9 cellular contexts compared by ENCODE assay signal in the genomic region with DNA sequence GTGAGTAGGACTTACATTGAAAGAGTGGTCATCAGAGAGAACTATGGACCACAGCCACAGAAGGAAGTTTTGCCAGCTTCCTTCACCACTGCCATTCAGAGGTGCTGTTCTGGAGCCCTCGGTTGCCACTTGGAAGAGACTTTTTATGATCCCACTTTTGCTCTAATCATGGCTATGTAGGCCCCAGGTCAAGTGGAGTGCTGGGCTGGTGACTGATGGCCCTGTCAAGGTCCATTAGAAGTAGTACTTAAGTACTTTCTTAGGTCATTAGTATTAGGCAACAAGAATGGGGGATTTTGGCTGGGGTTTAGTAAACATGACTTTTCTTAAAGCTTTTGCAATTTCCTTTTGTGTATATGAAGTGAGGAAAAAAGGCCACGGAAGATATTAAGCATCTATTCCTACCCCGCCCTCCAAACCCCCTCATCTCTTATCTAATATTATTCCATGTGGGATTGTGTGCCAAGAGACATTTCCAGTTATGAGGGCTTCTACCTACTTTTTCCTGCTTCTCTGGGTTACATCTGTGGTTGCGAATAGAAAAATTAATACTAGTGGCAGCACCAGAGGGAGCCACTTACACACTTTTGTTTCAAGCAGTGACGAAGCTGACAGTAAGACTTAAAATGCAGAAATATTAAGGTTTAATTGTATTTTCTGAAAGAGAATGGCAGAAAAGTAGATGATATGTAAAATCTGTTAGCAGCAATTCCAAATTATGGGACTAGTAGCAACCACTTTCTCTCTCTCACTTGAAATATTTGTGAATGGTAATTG. TPM values are rescaled to one million over a fixed set of nuclear protein-coding genes. Genes with fewer than 3 reads are reported as not detected.
A peak's percentile ranks its signal among the peaks of the same experiment; 100 is the strongest.
DNase-seq lines count a peak whose midpoint lies in the region; ATAC-seq, FAIRE-seq and TF ChIP-seq lines count a peak whose summit lies in the region.
"Had no signal": no experiment of that assay in that cellular context is flagged by ENCODE, and none has a peak within 500 bp of the region (broad histone marks: within the 10 kb centered on the region; RNA-seq: fewer than 3 reads in every experiment).

No MANE protein-coding gene starts in this region.

- peak overlapping the region; percentile 37 to 84 (median 68) for H3K27ac Mint-ChIP-seq in brain
- no peak overlapping the region for H3K27ac Mint-ChIP-seq in activated CD8-positive, alpha-beta T cell treated with anti-CD3 and anti-CD28 coated beads for 36 hours

- H3K27me3 ChIP-seq in GM06990 (replicated peaks; ENCODE audit: control insufficient read depth, insufficient read depth, low read length) (no peaks in the 10 kb centered on the region), HepG2 (ENCODE audit: control insufficient read depth in 1 of 2, insufficient read depth in 2 of 2, low read length in 2 of 2) (no peaks in the 10 kb centered on the region)

- TF ChIP-seq EP300 in HepG2 (IDR thresholded peaks at IDR 0.05; ENCODE audit: low read depth in 2 of 2, low read length in 2 of 2) (no peak), HepG2 (CRISPR knock-in tag; IDR thresholded peaks at IDR 0.05; ENCODE audit: borderline replicate concordance) (no peak)

- TF ChIP-seq POLR2A in HepG2 (IDR thresholded peaks at IDR 0.05; ENCODE audit: insufficient read depth in 1 of 2, low read depth in 2 of 2, low read length in 2 of 2) (no peak), GM12892 (IDR thresholded peaks at IDR 0.05; ENCODE audit: low read depth, low read length) (no peak)

- BruUV-seq in HepG2 (replicated peaks; lab: Mats Ljungman, UMichigan), result no TSS peak

- DNase-seq in GM06990 (ENCODE audit: extremely low read depth, insufficient read length) (no peak), NCI-H1105 treated with DMSO at 0.1 percent for 48 hours (lab: John Stamatoyannopoulos, UW) (peak; percentile 88), HepG2 (ENCODE audit: low spot score) (peak; percentile 9), GM12892 (ENCODE audit: insufficient read length) (no peak)
- DNase-seq in activated CD4-positive, alpha-beta T cell treated with anti-CD3 and anti-CD28 coated beads for 48 hours, result no peak
- DNase-seq in activated CD8-positive, alpha-beta T cell treated with anti-CD3 and anti-CD28 coated beads for 36 hours, result no peak

- H3K4me1 Mint-ChIP-seq in brain, result peaks cover 34% of the 10 kb centered on the region
- H3K4me1 Mint-ChIP-seq in activated CD8-positive, alpha-beta T cell treated with anti-CD3 and anti-CD28 coated beads for 36 hours (ENCODE audit: low read depth), result no peaks in the 10 kb centered on the region

- intact Hi-C loops in HepG2 (cut with micrococcal nuclease; ENCODE audit: unreplicated experiment), result loop anchor here (1.0 kb wide), 1 partner anchor 142 kb away; no protein-coding TSS in a partner anchor
- intact Hi-C loops in activated CD8-positive, alpha-beta T cell treated with anti-CD3 and anti-CD28 coated beads for 36 hours (cut with micrococcal nuclease), result no loop called here

- no peaks in the 10 kb centered on the region for H3K4me1 ChIP-seq in HepG2 (ENCODE audit: insufficient read depth, low read length)
- H3K4me1 ChIP-seq: parathyroid adenoma had no signal

- peak; percentile 36 for TF ChIP-seq CTCF in GM06990 (IDR thresholded peaks at IDR 0.05; ENCODE audit: insufficient read depth, low read length, poor library complexity, severe bottlenecking)
- TF ChIP-seq CTCF in brain (conservative IDR thresholded peaks at IDR 0.05), result peak; percentile 70 to 71
- TF ChIP-seq CTCF in HepG2 (CRISPR knock-in tag; IDR thresholded peaks at IDR 0.05), result peak; percentile 29; the same call in 1 of the 2 replicates
- no peak for TF ChIP-seq CTCF in activated CD8-positive, alpha-beta T cell treated with anti-CD3 and anti-CD28 coated beads for 36 hours (IDR thresholded peaks at IDR 0.05)

- H3K27ac ChIP-seq in HepG2 (ENCODE audit: extremely low read length, insufficient read depth, low read length), result no peak overlapping the region
- H3K27ac ChIP-seq: parathyroid adenoma had no signal

- no peaks in the 10 kb centered on the region for H3K36me3 Mint-ChIP-seq in brain
- H3K36me3 Mint-ChIP-seq in activated CD8-positive, alpha-beta T cell treated with anti-CD3 and anti-CD28 coated beads for 36 hours (ENCODE audit: low read depth), result no peaks in the 10 kb centered on the region

- TF ChIP-seq RAD21 in HepG2 (CRISPR knock-in tag; IDR thresholded peaks at IDR 0.05), result no peak; the same call in 1 of the 2 replicates

- H3K4me3 ChIP-seq in GM06990 (replicated peaks; ENCODE audit: low read depth, low read length) (no peak overlapping the region), HepG2 (replicated peaks in 1 of 3; ENCODE audit: insufficient read depth in 1 of 3, low read depth in 2 of 3, low read length in 3 of 3) (no peak overlapping the region)

- peak overlapping the region in 4 of 5 experiments; percentile 21 to 52 (median 32) for H3K4me3 Mint-ChIP-seq in brain
- H3K4me3 Mint-ChIP-seq in activated CD8-positive, alpha-beta T cell treated with anti-CD3 and anti-CD28 coated beads for 36 hours, result no peak overlapping the region

- CTCF ChIA-PET in HepG2 (lab: Yijun Ruan, JAX; ENCODE audit: low intra/inter-chr PET ratio, low total read pairs), result no interaction called here
- CTCF ChIA-PET in activated CD8-positive, alpha-beta T cell treated with anti-CD3 and anti-CD28 coated beads for 36 hours (lab: Charles Lee), result interaction anchor here (1.3 kb wide), 1 partner anchor 141 kb away, joined by 3 read pairs; no protein-coding TSS in a partner anchor

- 2% methylated on average over 5 of the region's 5 CpGs for WGBS in HepG2 (ENCODE audit: low lambda C conversion rate)

- H3K36me3 ChIP-seq in GM06990 (ENCODE audit: control insufficient read depth, insufficient read depth, low read length), result no peaks in the 10 kb centered on the region
- H3K36me3 ChIP-seq in HepG2 (replicated peaks in 1 of 2; ENCODE audit: control insufficient read depth in 1 of 2, insufficient read depth in 2 of 2, low read length in 2 of 2), result no peaks in the 10 kb centered on the region

- H3K9ac ChIP-seq in HepG2 (ENCODE audit: insufficient read depth, low read depth, low read length), result no peak overlapping the region
- H3K9ac ChIP-seq: parathyroid adenoma had no signal

- H2AFZ ChIP-seq in HepG2 (ENCODE audit: low read length), result no peak overlapping the region
- H2AFZ ChIP-seq: parathyroid adenoma had no signal

- H3K9me3 ChIP-seq in HepG2 (ENCODE audit: low read length), result no peaks in the 10 kb centered on the region

- H3K9me3 Mint-ChIP-seq in brain, result no peaks in the 10 kb centered on the region
- H3K9me3 Mint-ChIP-seq in activated CD8-positive, alpha-beta T cell treated with anti-CD3 and anti-CD28 coated beads for 36 hours, result no peaks in the 10 kb centered on the region

- peak; percentile 59 for ATAC-seq in HepG2
- ATAC-seq in HG03460 (IDR thresholded peaks at IDR 0.05; ENCODE audit: unreplicated experiment), result no peak
- no peak for ATAC-seq in activated CD8-positive, alpha-beta T cell treated with anti-CD3 and anti-CD28 coated beads for 36 hours

- in situ Hi-C loops in HepG2 (cut with HindIII; ENCODE audit: extremely low pct_ligation_motif_present, low pct_unique_long_range_greater_than_20kb), result no loop called here

- no peaks in the 10 kb centered on the region for H3K27me3 Mint-ChIP-seq in brain
- no peaks in the 10 kb centered on the region for H3K27me3 Mint-ChIP-seq in activated CD8-positive, alpha-beta T cell treated with anti-CD3 and anti-CD28 coated beads for 36 hours

- H4K20me1 ChIP-seq in HepG2 (ENCODE audit: insufficient read depth, low read length), result no peaks in the 10 kb centered on the region

- no peak overlapping the region for H3K4me2 ChIP-seq in HepG2 (ENCODE audit: low read depth, low read length)

- no peaks in the 10 kb centered on the region for H3K79me2 ChIP-seq in HepG2 (ENCODE audit: insufficient read depth, low read length)
- H3K79me2 ChIP-seq: parathyroid adenoma had no signal

- FAIRE-seq in HepG2 (lab: Jason Lieb, UNC), result no peak
- FAIRE-seq in GM12892 (lab: Jason Lieb, UNC), result no peak

- POLR2A ChIA-PET in HepG2 (lab: Yijun Ruan, JAX), result no interaction called here
- POLR2A ChIA-PET in activated CD8-positive, alpha-beta T cell treated with anti-CD3 and anti-CD28 coated beads for 36 hours (lab: Charles Lee), result no interaction called here

RNA-seq across cellular contexts. Expression of a gene that starts 13.9 kb away (rescaled TPM):
- 6.3 TPM for polyA plus RNA-seq in brain (ENCODE audit: insufficient read depth, low read depth, low replicate concordance)
- not detected in 2 replicates for total RNA-seq in HepG2 (2016; rRNA removed; fragmentation: Illumina TruSeq; extraction: Trizol)
- not detected in 2 replicates for total RNA-seq in HepG2 (2016; cell fraction: cytosol; rRNA removed; fragmentation: Illumina TruSeq; extraction: Trizol; ENCODE audit: low read depth)
- not detected in 2 replicates for total RNA-seq in HepG2 (2016; cell fraction: insoluble cytoplasmic fraction; rRNA removed; fragmentation: Illumina TruSeq; extraction: Trizol)
- not detected in 2 replicates for total RNA-seq in HepG2 (2016; cell fraction: membrane; rRNA removed; fragmentation: Illumina TruSeq; extraction: Trizol)
- total RNA-seq in HepG2 (2016; cell fraction: nucleus; rRNA removed; fragmentation: Illumina TruSeq; extraction: Trizol), result not detected in 2 replicates
- not detected in 2 replicates for polyA plus RNA-seq in HepG2 (2011; rRNA removed)
- polyA plus RNA-seq in HepG2 (2011; cell fraction: cytosol; rRNA removed), result not detected in 2 replicates
- not detected in 2 replicates for polyA plus RNA-seq in HepG2 (2011; cell fraction: nucleus; rRNA removed)
- not detected in 2 replicates for polyA plus RNA-seq in HepG2 (2012)
- polyA plus RNA-seq in HepG2 (2016; cell fraction: cytosol; fragmentation: Illumina TruSeq; extraction: Trizol; ENCODE audit: low read depth), result not detected in 2 replicates
- polyA plus RNA-seq in HepG2 (2016; cell fraction: insoluble cytoplasmic fraction; fragmentation: Illumina TruSeq; extraction: Trizol; ENCODE audit: low read depth), result not detected in 2 replicates
- not detected in 2 replicates for polyA plus RNA-seq in HepG2 (2016; cell fraction: membrane; fragmentation: Illumina TruSeq; extraction: Trizol; ENCODE audit: low read depth)
- polyA plus RNA-seq in HepG2 (2016; cell fraction: nucleus; fragmentation: Illumina TruSeq; extraction: Trizol; ENCODE audit: insufficient read depth, low read depth), result not detected in 2 replicates
- polyA minus RNA-seq in HepG2 (2011; rRNA and poly(A)+ RNA removed; ENCODE audit: low replicate concordance), result not detected in 2 replicates
- polyA minus RNA-seq in HepG2 (2011; cell fraction: cytosol; rRNA and poly(A)+ RNA removed), result not detected in 2 replicates
- polyA minus RNA-seq in HepG2 (2011; cell fraction: nucleus; rRNA and poly(A)+ RNA removed), result not detected in 2 replicates
- polyA plus RNA-seq in GM12892 (2012; ENCODE audit: missing spikeins), result not detected
- total RNA-seq in activated CD8-positive, alpha-beta T cell treated with anti-CD3 and anti-CD28 coated beads for 36 hours, result not detected

Comparison
In these comparisons a context has a peak if more than half of its experiments do, and no peak if none do; other contexts are left out.
1. DNase-seq: peak in NCI-H1105 treated with DMSO at 0.1 percent for 48 hours (single experiment) and HepG2 (single experiment); none in GM06990 (single experiment), GM12892 (single experiment), activated CD4-positive, alpha-beta T cell treated with anti-CD3 and anti-CD28 coated beads for 48 hours (single experiment) and activated CD8-positive, alpha-beta T cell treated with anti-CD3 and anti-CD28 coated beads for 36 hours (single experiment).